Comparison of ENCODE assay signal across 35 cellular contexts in the genomic region with DNA sequence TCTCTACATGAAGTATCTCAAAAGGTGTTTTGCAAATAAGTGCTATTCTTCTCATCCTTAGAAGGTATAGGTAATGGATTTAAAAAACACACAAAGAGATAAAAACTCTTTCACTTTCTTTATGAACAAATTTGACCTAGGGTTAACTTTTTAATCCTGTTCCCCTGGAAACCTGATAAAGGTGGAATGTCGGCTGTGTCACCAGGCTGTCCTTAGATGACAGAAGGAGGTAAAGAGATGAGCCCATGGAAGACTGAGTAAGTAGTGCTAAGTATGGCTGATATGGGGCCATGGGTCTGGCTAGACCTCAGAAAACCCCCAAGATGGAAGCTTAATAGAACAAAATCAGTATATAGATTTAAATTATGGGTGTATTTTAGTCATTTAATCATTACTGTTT.
"Had no signal": no experiment of that assay in that cellular context is flagged by ENCODE, and none has a peak within 500 bp of the region (broad histone marks: within the 10 kb centered on the region; RNA-seq: fewer than 3 reads in every experiment).

No MANE protein-coding gene starts in this region.

- H3K4me3 ChIP-seq: MG63 had no signal

- DNase-seq: Karpas-422, Kasumi-1, MG63, MV-4-11, NCI-H1048, NCI-H1092, NCI-H1092 treated with DMSO at 0.1 percent for 48 hours, NCI-H1105, NCI-H1105 treated with DMSO at 0.1 percent for 48 hours, NCI-H1417, NCI-H1417 treated with DMSO at 0.1 percent for 48 hours, NCI-H1436, NCI-H1436 treated with DMSO at 0.1 percent for 48 hours, NCI-H146, NCI-H1694, NCI-H1694 treated with DMSO at 0.1 percent for 48 hours, NCI-H187, NCI-H187 treated with DMSO at 0.1 percent for 48 hours, NCI-H1930, NCI-H2029, NCI-H2029 treated with DMSO at 0.1 percent for 48 hours, NCI-H2081, NCI-H2081 treated with DMSO at 0.1 percent for 48 hours, NCI-H2107, NCI-H2171, NCI-H2171 treated with DMSO at 0.1 percent for 48 hours, NCI-H2227 treated with DMSO at 0.1 percent for 48 hours, NCI-H226, NCI-H345, NCI-H446, NCI-H446 treated with DMSO at 0.1 percent for 48 hours, NCI-H510A, NCI-H510A treated with DMSO at 0.1 percent for 48 hours, NCI-H524 had no signal

- H3K9ac ChIP-seq: KMS-11 had no signal

- H3K4me2 ChIP-seq: KMS-11 had no signal

- H3K36me3 ChIP-seq: MG63 had no signal

- H3K27ac ChIP-seq: KMS-11 had no signal
